Comparison of ENCODE assay signal across 8 cellular contexts in the genomic region with DNA sequence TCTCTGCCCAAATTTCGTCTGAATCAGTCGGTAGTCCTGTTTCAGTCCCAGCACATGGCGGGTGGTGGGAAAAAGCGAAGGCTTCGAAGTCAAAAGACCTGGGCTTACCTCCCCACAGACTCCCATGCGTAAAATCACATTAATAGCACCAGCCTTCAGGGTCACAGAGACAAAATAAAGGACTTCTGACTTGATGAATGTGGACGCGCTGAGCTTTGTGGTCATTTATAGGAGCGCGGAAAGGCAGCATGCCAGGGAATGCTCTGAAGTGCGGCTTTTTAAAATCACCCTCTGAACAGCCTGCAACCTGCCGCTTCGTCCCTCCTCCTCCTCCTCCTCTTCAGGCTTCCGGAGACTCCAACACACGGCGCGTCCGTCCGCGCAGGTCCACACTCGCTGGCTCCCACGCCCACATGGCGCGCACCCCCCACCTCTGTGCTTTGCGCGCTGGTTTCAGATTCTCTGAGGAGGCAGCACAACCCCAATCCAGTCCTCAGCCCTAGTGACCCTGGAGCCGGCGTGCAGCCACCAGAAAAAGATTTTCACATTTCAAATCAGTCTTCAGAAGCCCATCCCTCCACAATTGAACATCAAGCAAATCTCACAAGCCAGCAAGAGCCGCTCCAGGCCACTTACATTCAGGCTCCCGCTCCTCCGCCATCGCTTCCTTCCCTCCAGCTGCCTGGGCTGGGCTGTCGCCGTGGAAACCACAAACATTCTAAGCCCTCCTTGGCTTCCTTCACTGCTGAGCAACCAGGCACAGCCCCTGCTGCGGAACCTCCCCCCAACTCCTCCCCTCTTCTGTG. TPM values are rescaled to one million over a fixed set of nuclear protein-coding genes. Genes with fewer than 3 reads are reported as not detected.
A peak's percentile ranks its signal among the peaks of the same experiment; 100 is the strongest.
DNase-seq lines count a peak whose midpoint lies in the region; ATAC-seq and TF ChIP-seq lines count a peak whose summit lies in the region.

A gene (minus strand): TSS at position 680 of the 806 bp plus-strand sequence. CDS start 19 bp downstream, at position 661.

- no peaks in the 10 kb centered on the region for H3K36me3 Mint-ChIP-seq in activated naive CD8-positive, alpha-beta T cell

- peaks cover 0 to 4% of the 10 kb centered on the region in 2 donors for H3K4me1 ChIP-seq in right atrium auricular region

- H3K9me3 Mint-ChIP-seq in activated naive CD8-positive, alpha-beta T cell (ENCODE audit: low read depth): peaks cover 3% of the 10 kb centered on the region

- H3K27me3 Mint-ChIP-seq in activated naive CD8-positive, alpha-beta T cell: peaks cover 3% of the 10 kb centered on the region

- peaks cover 9% of the 10 kb centered on the region for H3K4me1 Mint-ChIP-seq in activated naive CD8-positive, alpha-beta T cell (ENCODE audit: low read depth)

- peak within 1 kb of the TSS; percentile 73 for H3K4me3 Mint-ChIP-seq in activated naive CD8-positive, alpha-beta T cell

- H3K36me3 ChIP-seq in right atrium auricular region: no peaks in the 10 kb centered on the region

- intact Hi-C loops in posterior vena cava (cut with DNase I): no loop called here

- H3K27me3 ChIP-seq in right atrium auricular region: no peaks in the 10 kb centered on the region

- no peak for TF ChIP-seq CTCF in right atrium auricular region (IDR thresholded peaks at IDR 0.05)

- DNase-seq in AG20443 (ENCODE audit: low spot score): peak; percentile 67
- peak; percentile 39 for DNase-seq in M059J (ENCODE audit: low read depth)
- DNase-seq in right atrium auricular region (ENCODE audit: low spot score): peak; percentile 61
- peak; percentile 80 for DNase-seq in posterior vena cava (ENCODE audit: low spot score)
- no peak for DNase-seq in SW 1271 (lab: John Stamatoyannopoulos, UW)

- H3K9me3 ChIP-seq in right atrium auricular region: no peaks in the 10 kb centered on the region

- ATAC-seq in GM21423 (IDR thresholded peaks at IDR 0.05; ENCODE audit: unreplicated experiment) (no peak), HG03108 (IDR thresholded peaks at IDR 0.05; ENCODE audit: unreplicated experiment) (no peak)

- no peak within 1 kb of the TSS for H3K27ac ChIP-seq in right atrium auricular region

- H3K4me3 ChIP-seq in right atrium auricular region: peak within 1 kb of the TSS; percentile 27 to 50

- no peak within 1 kb of the TSS for H3K27ac Mint-ChIP-seq in activated naive CD8-positive, alpha-beta T cell

RNA-seq across cellular contexts. Expression of the gene that starts here (rescaled TPM):
- not detected in 2 replicates for total RNA-seq in M059J (2014; rRNA removed; shearing (Covaris generic))
- total RNA-seq in right atrium auricular region (not detected), posterior vena cava (not detected)

Comparison
In these comparisons a context has a peak if more than half of its experiments do, and no peak if none do; other contexts are left out.
1. Peak in DNase-seq in M059J; RNA of the gene not detected or under 1 TPM.
2. Peak in DNase-seq and H3K4me3 ChIP-seq in right atrium auricular region; RNA of the gene not detected or under 1 TPM.
3. Peak in DNase-seq in posterior vena cava; RNA of the gene not detected or under 1 TPM.